ENCODE assay signal across 15 cellular contexts in the genomic region with DNA sequence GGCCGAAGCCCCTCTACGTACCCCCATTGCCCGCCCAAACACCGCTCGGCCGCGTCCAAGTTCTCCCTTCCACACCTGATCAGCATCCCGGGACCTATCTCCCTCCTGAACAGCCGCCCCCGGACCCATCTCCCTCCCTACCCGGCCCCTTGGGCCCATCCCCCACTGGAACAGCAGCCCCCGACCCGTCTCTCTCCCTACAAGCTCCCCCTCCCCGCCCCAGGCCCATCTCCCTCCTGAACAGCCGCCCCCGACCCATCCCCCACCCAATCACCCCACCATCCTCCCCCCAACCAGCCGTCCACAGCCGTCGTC. TPM values are rescaled to one million over a fixed set of nuclear protein-coding genes. Genes with fewer than 3 reads are reported as not detected.
DNase-seq lines count a peak whose midpoint lies in the region; ATAC-seq and TF ChIP-seq lines count a peak whose summit lies in the region.
"Had no signal": no experiment of that assay in that cellular context is flagged by ENCODE, and none has a peak within 500 bp of the region (broad histone marks: within the 10 kb centered on the region; RNA-seq: fewer than 3 reads in every experiment).

No MANE protein-coding gene starts in this region.

- H3K36me3 ChIP-seq in H7 (replicated peaks; ENCODE audit: control insufficient read depth, insufficient read depth, low read length): no peaks in the 10 kb centered on the region
- no peaks in the 10 kb centered on the region for H3K36me3 ChIP-seq in brain microvascular endothelial cell (replicated peaks)
- H3K36me3 ChIP-seq in kidney epithelial cell (ENCODE audit: control insufficient read depth, insufficient read depth, low read length): no peaks in the 10 kb centered on the region
- H3K36me3 ChIP-seq: HAP-1 had no signal

- peaks cover 19 to 24% of the 10 kb centered on the region in 2 donors for H3K9me3 Mint-ChIP-seq in stimulated activated naive B cell treated with anti-CD40 and anti-IgM and Interleukin-4, amounts not matched to agents 10 μg/mL and 1 μg/mL and 100 μg/mL, for 72 hours

- peaks cover 13 to 23% of the 10 kb centered on the region in 2 donors for H3K36me3 Mint-ChIP-seq in stimulated activated naive B cell treated with anti-CD40 and anti-IgM and Interleukin-4, amounts not matched to agents 10 μg/mL and 1 μg/mL and 100 μg/mL, for 72 hours

- ATAC-seq in stimulated activated naive B cell treated with anti-CD40 and anti-IgM and Interleukin-4, amounts not matched to agents 10 μg/mL and 1 μg/mL and 100 μg/mL, for 72 hours (replicated peaks): no peak
- no peak for ATAC-seq in GM18907 (IDR thresholded peaks at IDR 0.05; ENCODE audit: unreplicated experiment)
- ATAC-seq in GM19351 (IDR thresholded peaks at IDR 0.05; ENCODE audit: unreplicated experiment): no peak
- no peak for ATAC-seq in HG03175 (IDR thresholded peaks at IDR 0.05; ENCODE audit: unreplicated experiment)

- peaks cover 37 to 56% of the 10 kb centered on the region in 2 donors for H3K27me3 Mint-ChIP-seq in stimulated activated naive B cell treated with anti-CD40 and anti-IgM and Interleukin-4, amounts not matched to agents 10 μg/mL and 1 μg/mL and 100 μg/mL, for 72 hours

- peak; percentile 66 for DNase-seq in H7
- DNase-seq in brain microvascular endothelial cell: no peak
- DNase-seq in kidney epithelial cell (ENCODE audit: low read depth): no peak
- DNase-seq in stimulated activated naive B cell treated with anti-CD40 and anti-IgM and Interleukin-4, amounts not matched to agents 10 μg/mL and 1 μg/mL and 100 μg/mL, for 72 hours: no peak
- DNase-seq: Calu3, NCI-H2081 had no signal

- H3K27me3 ChIP-seq in H7 (ENCODE audit: control insufficient read depth, insufficient read depth, low read length): no peaks in the 10 kb centered on the region
- no peaks in the 10 kb centered on the region for H3K27me3 ChIP-seq in brain microvascular endothelial cell (replicated peaks)
- H3K27me3 ChIP-seq in kidney epithelial cell (ENCODE audit: control insufficient read depth, insufficient read depth, low read length): peaks cover 2% of the 10 kb centered on the region

- H3K27ac ChIP-seq in brain microvascular endothelial cell: no peak overlapping the region

- peaks cover 7 to 14% of the 10 kb centered on the region in 2 donors for H3K4me1 Mint-ChIP-seq in stimulated activated naive B cell treated with anti-CD40 and anti-IgM and Interleukin-4, amounts not matched to agents 10 μg/mL and 1 μg/mL and 100 μg/mL, for 72 hours

- no peak for TF ChIP-seq CTCF in brain microvascular endothelial cell (IDR thresholded peaks at IDR 0.05; ENCODE audit: low read depth, low read length, missing control alignments)
- no peak for TF ChIP-seq CTCF in kidney epithelial cell (IDR thresholded peaks at IDR 0.05; ENCODE audit: insufficient read depth, low read length, poor library complexity, severe bottlenecking)

- H3K4me3 Mint-ChIP-seq in stimulated activated naive B cell treated with anti-CD40 and anti-IgM and Interleukin-4, amounts not matched to agents 10 μg/mL and 1 μg/mL and 100 μg/mL, for 72 hours: peak overlapping the region; percentile 57 to 81
- H3K4me3 Mint-ChIP-seq: T-helper 1 cell treated with Interleukin-12 subunit alpha and Interleukin-12 subunit beta and Interleukin-4 antibody, amounts not matched to agents 30 μg/mL and 1 μg/mL, for 36 hours had no signal

- in situ Hi-C loops in brain microvascular endothelial cell (cut with HindIII; ENCODE audit: low pct_ligation_motif_present, low sequenced_read_pairs): no loop called here

- H3K27ac Mint-ChIP-seq in stimulated activated naive B cell treated with anti-CD40 and anti-IgM and Interleukin-4, amounts not matched to agents 10 μg/mL and 1 μg/mL and 100 μg/mL, for 72 hours: no peak overlapping the region
- H3K27ac Mint-ChIP-seq: activated naive CD8-positive, alpha-beta T cell had no signal

- H3K4me3 ChIP-seq in H7 (ENCODE audit: insufficient read depth, low read depth, low read length): peak overlapping the region; percentile 37; the same call in 1 of the 2 replicates
- H3K4me3 ChIP-seq in brain microvascular endothelial cell (ENCODE audit: low read depth, low read length): peak overlapping the region; percentile 29
- H3K4me3 ChIP-seq in kidney epithelial cell (ENCODE audit: low read depth, low read length): peak overlapping the region; percentile 20
- H3K4me3 ChIP-seq: HAP-1 had no signal

RNA-seq across cellular contexts. Expression of a gene that starts 0.6 kb away (rescaled TPM):
- not detected in 2 replicates for total RNA-seq in H7 (2014; rRNA removed; shearing (Covaris generic))
- total RNA-seq in kidney epithelial cell: not detected in 2 replicates
- total RNA-seq: activated CD8-positive, alpha-beta memory T cell treated with anti-CD3 and anti-CD28 coated beads for 36 hours; Calu3; glomerular endothelial cell; OCI-LY7 had no signal

RNA-seq across cellular contexts. Expression of a gene that starts 24.6 kb away (rescaled TPM):
- 0.07 TPM in 1 of 2 replicates, not detected in the other for total RNA-seq in H7 (2014; rRNA removed; shearing (Covaris generic))
- 4.6 and 5.1 TPM in 2 replicates for total RNA-seq in kidney epithelial cell
- total RNA-seq: Calu3, OCI-LY7 had no signal

RNA-seq across cellular contexts. Expression of a gene that starts 31.8 kb away (rescaled TPM):
- total RNA-seq in H7 (2014; rRNA removed; shearing (Covaris generic)): 16.9 and 19.7 TPM in 2 replicates
- 14.4 and 17.0 TPM in 2 replicates for total RNA-seq in kidney epithelial cell
